Comparison of ENCODE assay signal across 19 cellular contexts in the genomic region with DNA sequence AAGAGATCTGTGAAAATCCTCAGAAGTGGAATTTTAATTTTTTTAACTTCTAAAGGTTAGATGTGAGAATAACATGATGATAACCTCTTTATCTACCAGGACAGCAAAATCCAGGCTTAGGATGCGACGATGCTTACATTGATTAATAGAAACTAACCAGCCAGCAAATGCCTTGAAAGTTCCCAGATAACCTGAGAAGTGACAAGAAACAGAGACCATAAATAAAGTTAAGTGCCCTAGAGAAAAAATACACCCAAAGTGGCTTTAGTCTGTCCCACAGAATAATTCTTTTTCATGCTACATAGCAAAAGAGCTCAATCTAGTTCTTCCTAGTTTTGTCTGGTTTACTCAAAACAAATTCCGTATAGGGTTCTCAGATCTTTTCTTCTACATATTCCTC.
"Had no signal": no experiment of that assay in that cellular context is flagged by ENCODE, and none has a peak within 500 bp of the region (broad histone marks: within the 10 kb centered on the region; RNA-seq: fewer than 3 reads in every experiment).

No MANE protein-coding gene starts in this region.

- H3K27ac ChIP-seq: esophagus squamous epithelium, sigmoid colon, stomach, thoracic aorta, transverse colon had no signal

- H3K27me3 ChIP-seq: esophagus squamous epithelium, sigmoid colon, stomach, transverse colon, uterus had no signal

- ATAC-seq: left colon; naive thymus-derived CD4-positive, alpha-beta T cell had no signal

- H3K4me1 Mint-ChIP-seq: naive thymus-derived CD4-positive, alpha-beta T cell had no signal

- FAIRE-seq: endometrium had no signal

- H3K4me3 Mint-ChIP-seq: naive thymus-derived CD4-positive, alpha-beta T cell; neural crest cell had no signal

- H3K36me3 ChIP-seq: esophagus squamous epithelium, lower lobe of right lung, sigmoid colon, stomach, thoracic aorta, transverse colon, uterus had no signal

- H3K4me1 ChIP-seq: esophagus squamous epithelium, lower lobe of right lung, stomach, transverse colon, uterus had no signal

- H3K4me3 ChIP-seq: esophagus squamous epithelium, lower lobe of right lung, sigmoid colon, skin epidermis, stomach, thoracic aorta, transverse colon, uterus had no signal

- H3K27ac Mint-ChIP-seq: naive thymus-derived CD4-positive, alpha-beta T cell had no signal

- H3K9me3 ChIP-seq: esophagus squamous epithelium, sigmoid colon, thoracic aorta, uterus had no signal

- DNase-seq: effector memory CD4-positive, alpha-beta T cell; esophagus squamous epithelium; foreskin fibroblast; left colon; lower lobe of right lung; mesenchymal stem cell; naive thymus-derived CD4-positive, alpha-beta T cell; posterior cingulate gyrus; sigmoid colon; stimulated activated CD4-positive, alpha-beta T cell treated with anti-CD3 and anti-CD28 coated beads, Interleukin-12 subunit alpha, Interleukin-12 subunit beta, amount 100 ng/mL, for 4 hours; stimulated activated naive CD4-positive, alpha-beta T cell; stomach; substantia nigra; transverse colon; uterus had no signal
